8 cellular contexts compared by ENCODE assay signal in the genomic region with DNA sequence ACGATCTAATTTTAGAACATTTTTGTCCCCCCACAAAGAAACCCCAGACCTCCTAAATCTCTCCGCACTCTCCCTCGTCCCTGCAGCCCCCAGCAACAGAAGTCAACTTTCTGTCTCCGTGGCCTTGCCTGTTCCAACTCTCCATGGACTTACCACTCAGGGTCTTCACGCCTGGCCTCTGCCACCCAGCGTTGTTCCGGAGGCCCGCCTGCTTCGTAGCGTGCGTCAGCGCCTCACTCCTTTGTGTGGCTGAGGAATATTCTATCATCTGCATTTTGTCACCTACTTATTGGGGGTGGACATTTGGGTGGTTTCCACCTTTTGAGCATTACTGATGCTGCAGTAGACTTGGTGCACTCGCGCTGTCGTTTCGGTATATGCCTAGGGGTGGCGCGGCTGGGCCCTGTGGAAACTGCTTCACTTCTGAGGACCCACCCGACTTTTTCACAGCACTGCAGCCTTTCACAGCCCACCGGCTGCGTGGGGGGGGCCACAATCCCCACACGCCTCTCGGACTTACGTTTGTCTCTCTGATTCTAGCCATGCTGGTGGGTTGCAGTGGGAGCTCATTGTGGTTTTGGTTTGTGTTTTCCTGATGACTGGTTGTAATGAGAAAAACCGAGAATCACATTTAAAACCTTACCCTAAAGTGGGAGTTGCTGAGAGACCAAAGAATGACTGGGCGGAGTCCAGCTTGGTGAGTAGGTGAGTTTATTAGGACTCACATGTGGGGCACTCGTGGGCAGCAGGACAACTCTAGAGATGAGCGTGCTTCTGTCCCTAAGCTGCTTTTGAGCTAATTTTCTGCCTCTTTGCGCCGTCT. TPM values are rescaled to one million over a fixed set of nuclear protein-coding genes. Genes with fewer than 3 reads are reported as not detected.
DNase-seq lines count a peak whose midpoint lies in the region; ATAC-seq lines count a peak whose summit lies in the region.

No MANE protein-coding gene starts in this region.

- peak overlapping the region; percentile 97 for H2AK5ac ChIP-seq in neuronal stem cell (ENCODE audit: low read depth, low read length)

- H3K36me3 ChIP-seq in neuronal stem cell (replicated peaks in 1 of 2; ENCODE audit: control insufficient read depth in 2 of 2, insufficient read depth in 2 of 2, low read length in 2 of 2): peaks cover 1 to 2% of the 10 kb centered on the region in 2 donors

- H2AFZ ChIP-seq in neuronal stem cell (ENCODE audit: low read length): no peak overlapping the region

- H3K9me3 ChIP-seq in neuronal stem cell (replicated peaks in 1 of 2; ENCODE audit: control insufficient read depth in 2 of 2, insufficient read depth in 1 of 2, low read depth in 1 of 2, low read length in 2 of 2): no peaks in the 10 kb centered on the region

- peak overlapping the region; percentile 51 for H3K18ac ChIP-seq in neuronal stem cell (ENCODE audit: low read length)

- H3K14ac ChIP-seq in neuronal stem cell (ENCODE audit: low read length): peak overlapping the region; percentile 14

- no peak overlapping the region for H3K9ac ChIP-seq in neuronal stem cell (ENCODE audit: low read depth, low read length, poor library complexity)

- H3K79me1 ChIP-seq in neuronal stem cell (ENCODE audit: low read depth, low read length): peaks cover 3% of the 10 kb centered on the region

- peak overlapping the region; percentile 28 for H3K4ac ChIP-seq in neuronal stem cell (ENCODE audit: low read length)

- peaks cover 6 to 22% of the 10 kb centered on the region in 2 donors for H3K4me1 ChIP-seq in neuronal stem cell (ENCODE audit: control insufficient read depth in 2 of 2, insufficient read depth in 1 of 2, low read depth in 1 of 2, low read length in 2 of 2)

- H3K4me2 ChIP-seq in neuronal stem cell (ENCODE audit: insufficient read depth, low read length, poor library complexity, severe bottlenecking): peak overlapping the region; percentile 23

- H3K27ac ChIP-seq in neuronal stem cell (replicated peaks; ENCODE audit: low read length): no peak overlapping the region

- H2BK120ac ChIP-seq in neuronal stem cell (ENCODE audit: low read depth, low read length): no peak overlapping the region

- peak; percentile 74 for ATAC-seq in GM18502 (IDR thresholded peaks at IDR 0.05; ENCODE audit: poor library complexity, unreplicated experiment)
- ATAC-seq in HG02840 (IDR thresholded peaks at IDR 0.05; ENCODE audit: low FRiP score, unreplicated experiment): peak; percentile 51
- ATAC-seq in GM19452 (IDR thresholded peaks at IDR 0.05; ENCODE audit: unreplicated experiment): no peak
- ATAC-seq in left lobe of liver: no peak

- no peak overlapping the region for H4K91ac ChIP-seq in neuronal stem cell (ENCODE audit: low read depth, low read length, poor library complexity)

- no peak overlapping the region for H4K8ac ChIP-seq in neuronal stem cell (ENCODE audit: low read depth, low read length)

- peak overlapping the region; percentile 52 for H2BK12ac ChIP-seq in neuronal stem cell (ENCODE audit: low read length)

- no CpG with 5 or more reads among the region's 30 CpGs for WGBS in neuronal stem cell (ENCODE audit: extremely low coverage in 2 of 2, insufficient read length in 2 of 2, insufficient replicate concordance in 1 of 2), 2 donors

- peak overlapping the region; percentile 52 for H3K23ac ChIP-seq in neuronal stem cell (ENCODE audit: low read depth, low read length, poor library complexity)

- H3K27me3 ChIP-seq in neuronal stem cell (ENCODE audit: control insufficient read depth in 3 of 3, insufficient read depth in 3 of 3, low read depth in 1 of 3, low read length in 3 of 3): peaks cover 0 to 11% (median 0%) of the 10 kb centered on the region in 3 experiments

- no peak overlapping the region for H2BK5ac ChIP-seq in neuronal stem cell (ENCODE audit: low read length)

- H2BK15ac ChIP-seq in neuronal stem cell (ENCODE audit: low read length): peak overlapping the region; percentile 98

- no peak overlapping the region for H3K4me3 ChIP-seq in neuronal stem cell (ENCODE audit: low read length in 2 of 2)

- peak; percentile 60 to 73 for DNase-seq in activated CD4-positive, alpha-beta T cell treated with anti-CD3 and anti-CD28 coated beads, Interleukin-2, amount 50 U/mL, for 48 hours
- DNase-seq in neuronal stem cell (ENCODE audit: low spot score) (no peak), DMS114 treated with DMSO at 0.1 percent for 48 hours (lab: John Stamatoyannopoulos, UW; ENCODE audit: unreplicated experiment) (no peak), left lobe of liver (ENCODE audit: low spot score) (no peak)
- no peak for DNase-seq in activated CD4-positive, CD25-positive, alpha-beta regulatory T cell (lab: John Stamatoyannopoulos, UW)

RNA-seq across cellular contexts. Expression of a gene that starts 1.4 kb away (rescaled TPM):
- 2.1 TPM for polyA plus RNA-seq in neuronal stem cell (2013, experiment 1 of 2)
- 2.0 TPM for polyA plus RNA-seq in neuronal stem cell (2013, experiment 2 of 2)
- 20.2 TPM for total RNA-seq in left lobe of liver

RNA-seq across cellular contexts. Expression of a gene that starts 11.6 kb away (rescaled TPM):
- 19.1 TPM for polyA plus RNA-seq in neuronal stem cell (2013, experiment 1 of 2)
- polyA plus RNA-seq in neuronal stem cell (2013, experiment 2 of 2): 18.6 TPM
- total RNA-seq in left lobe of liver: 140 TPM

RNA-seq across cellular contexts. Expression of a gene that starts 25.3 kb away (rescaled TPM):
- 113 TPM for polyA plus RNA-seq in neuronal stem cell (2013, experiment 1 of 2)
- 115 TPM for polyA plus RNA-seq in neuronal stem cell (2013, experiment 2 of 2)
- 48.3 TPM for total RNA-seq in left lobe of liver

Comparison
In these comparisons a context has a peak if more than half of its experiments do, and no peak if none do; other contexts are left out.
1. ATAC-seq: peak in GM18502 (single experiment) and HG02840 (single experiment); none in GM19452 (single experiment) and left lobe of liver (single experiment).
2. DNase-seq: peak in activated CD4-positive, alpha-beta T cell treated with anti-CD3 and anti-CD28 coated beads, Interleukin-2, amount 50 U/mL, for 48 hours (2 of 2); none in neuronal stem cell (single experiment), DMS114 treated with DMSO at 0.1 percent for 48 hours (single experiment), left lobe of liver (single experiment) and activated CD4-positive, CD25-positive, alpha-beta regulatory T cell (0 of 4).